24 cellular contexts compared by ENCODE assay signal in genomic region chr3:29679967-29680366, GRCh38.
"Had no signal": no experiment of that assay in that cellular context is flagged by ENCODE, and none has a peak within 500 bp of the region (broad histone marks: within the 10 kb centered on the region; RNA-seq: fewer than 3 reads in every experiment).

No MANE protein-coding gene starts in this region.

- H3K4me3 Mint-ChIP-seq: activated CD8-positive, alpha-beta T cell treated with anti-CD3 and anti-CD28 coated beads for 36 hours; brain; IgD-negative memory B cell; T-helper 1 cell treated with Interleukin-12 subunit alpha and Interleukin-12 subunit beta and Interleukin-4 antibody, amounts not matched to agents 30 μg/mL and 1 μg/mL, for 36 hours had no signal

- ATAC-seq: activated CD4-positive, CD25-positive, alpha-beta regulatory T cell treated with anti-CD3 and anti-CD28 coated beads, Interleukin-2, amount 50 U/mL, for 24 hours; activated CD8-positive, alpha-beta T cell treated with anti-CD3 and anti-CD28 coated beads for 36 hours; activated naive CD4-positive, alpha-beta T cell treated with anti-CD3 and anti-CD28 coated beads, Interleukin-2, amount 50 U/mL, for 72 hours; PC-3 had no signal

- H3K9me3 ChIP-seq: MG63 had no signal

- DNase-seq: activated CD4-positive, alpha-beta T cell treated with anti-CD3 and anti-CD28 coated beads for 4 hours; activated CD8-positive, alpha-beta memory T cell treated with anti-CD3 and anti-CD28 coated beads, Interleukin-2, amount 50 U/mL, for 4 hours; activated CD8-positive, alpha-beta T cell treated with anti-CD3 and anti-CD28 coated beads for 36 hours; activated effector memory CD4-positive, alpha-beta T cell treated with anti-CD3 and anti-CD28 coated beads, Interleukin-2, amount 50 U/mL, for 16 hours; activated naive CD4-positive, alpha-beta T cell treated with Interleukin-2 at 50 U/mL for 16 hours; amygdala; MG63; MV-4-11; NCI-H1092 treated with DMSO at 0.1 percent for 48 hours; NCI-H1417 treated with DMSO at 0.1 percent for 48 hours; NCI-H1694; NCI-H2029; NCI-H2107; NCI-H2171 treated with DMSO at 0.1 percent for 48 hours; NCI-H524; PC-3; SHP77 treated with DMSO at 0.1 percent for 48 hours had no signal

- H3K9me3 Mint-ChIP-seq: activated naive CD4-positive, alpha-beta T cell treated with anti-CD3 and anti-CD28 coated beads, Interleukin-2, amount 50 U/mL, for 72 hours; T-helper 1 cell treated with Interleukin-12 subunit alpha and Interleukin-12 subunit beta and Interleukin-4 antibody, amounts not matched to agents 30 μg/mL and 1 μg/mL, for 36 hours had no signal

- H3K27ac Mint-ChIP-seq: activated CD8-positive, alpha-beta T cell treated with anti-CD3 and anti-CD28 coated beads for 36 hours; activated naive CD4-positive, alpha-beta T cell treated with anti-CD3 and anti-CD28 coated beads, Interleukin-2, amount 50 U/mL, for 72 hours; IgD-negative memory B cell; T-helper 1 cell treated with Interleukin-12 subunit alpha and Interleukin-12 subunit beta and Interleukin-4 antibody, amounts not matched to agents 30 μg/mL and 1 μg/mL, for 36 hours had no signal

- FAIRE-seq: astrocyte had no signal

- H3K4me1 Mint-ChIP-seq: IgD-negative memory B cell had no signal

- H3K4me3 ChIP-seq: MG63 had no signal

- H3K36me3 Mint-ChIP-seq: activated naive CD4-positive, alpha-beta T cell treated with anti-CD3 and anti-CD28 coated beads, Interleukin-2, amount 50 U/mL, for 72 hours; IgD-negative memory B cell had no signal

- H3K4me2 ChIP-seq: KMS-11 had no signal

- H3K9ac ChIP-seq: KMS-11 had no signal

- H3K27ac ChIP-seq: KMS-11 had no signal

- H3K36me3 ChIP-seq: MG63 had no signal

- H3K27me3 ChIP-seq: MG63 had no signal

- H3K27me3 Mint-ChIP-seq: activated CD8-positive, alpha-beta T cell treated with anti-CD3 and anti-CD28 coated beads for 36 hours; brain; IgD-negative memory B cell had no signal
